28 cellular contexts compared by ENCODE assay signal in the genomic region with DNA sequence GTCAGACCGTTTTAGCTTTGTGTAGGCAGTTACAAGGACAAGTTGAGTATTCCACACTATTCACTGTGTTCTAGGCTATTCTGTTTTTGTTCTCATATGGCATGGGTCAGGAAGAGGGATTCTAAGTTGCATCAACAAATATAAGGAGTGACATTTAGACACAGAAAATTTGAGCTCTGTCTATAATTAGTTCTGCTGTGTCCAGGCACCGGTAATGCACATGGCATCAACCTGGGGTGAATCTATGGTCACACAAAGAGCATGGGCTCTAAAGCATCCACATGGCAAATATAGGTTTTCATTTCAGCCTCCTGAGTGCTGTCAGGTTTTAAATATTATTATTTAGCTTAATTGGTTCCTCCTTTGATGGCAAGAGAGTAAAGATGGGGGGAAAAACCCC.
"Had no signal": no experiment of that assay in that cellular context is flagged by ENCODE, and none has a peak within 500 bp of the region (broad histone marks: within the 10 kb centered on the region; RNA-seq: fewer than 3 reads in every experiment).

No MANE protein-coding gene starts in this region.

- H3K4me1 ChIP-seq: ascending aorta, breast epithelium had no signal

- ATAC-seq: Right ventricle myocardium inferior had no signal

- H3K36me3 ChIP-seq: ascending aorta, breast epithelium had no signal

- H3K27me3 ChIP-seq: ascending aorta, breast epithelium had no signal

- H3K9me3 ChIP-seq: ascending aorta, breast epithelium had no signal

- DNase-seq: activated CD4-positive, alpha-beta T cell treated with anti-CD3 and anti-CD28 coated beads, Interleukin-2, amount 10 ng/mL, durations not matched to agents 24 days and 14 days; activated CD4-positive, alpha-beta T cell treated with anti-CD3 and anti-CD28 coated beads, Interleukin-2, amount 50 U/mL, for 4 hours; activated CD8-positive, alpha-beta memory T cell treated with anti-CD3 and anti-CD28 coated beads, Interleukin-2, amount 50 U/mL, for 4 hours; activated gamma-delta T cell; activated naive CD4-positive, alpha-beta T cell treated with Interleukin-2 at 50 U/mL for 16 hours; activated naive CD8-positive, alpha-beta T cell treated with anti-CD3 and anti-CD28 coated beads, Interleukin-2, amount 10 ng/mL, durations not matched to agents 7 days and 5 days; activated T-cell treated with anti-CD3 and anti-CD28 coated beads for 4 hours; activated T-cell treated with anti-CD3 and anti-CD28 coated beads, Interleukin-2, amount 50 U/mL, for 48 hours; amygdala; Kasumi-1; KG1; MM.1S; MV-4-11; NCI-H1092; NCI-H187 treated with DMSO at 0.1 percent for 48 hours; NCI-H2081; NCI-H226; NCI-H446 treated with DMSO at 0.1 percent for 48 hours; NCI-H524; NCI-H69; PC-9; SIG-M5 had no signal

- H3K4me2 ChIP-seq: PC-9 had no signal

- FAIRE-seq: RCC 7860, TTC549 had no signal

- H3K27ac ChIP-seq: ascending aorta, breast epithelium, PC-9, RWPE1 had no signal

- H3K4me3 ChIP-seq: ascending aorta, breast epithelium, PC-9 had no signal

- H2AFZ ChIP-seq: PC-9 had no signal
